Comparison of ENCODE assay signal across 13 cellular contexts in the genomic region with DNA sequence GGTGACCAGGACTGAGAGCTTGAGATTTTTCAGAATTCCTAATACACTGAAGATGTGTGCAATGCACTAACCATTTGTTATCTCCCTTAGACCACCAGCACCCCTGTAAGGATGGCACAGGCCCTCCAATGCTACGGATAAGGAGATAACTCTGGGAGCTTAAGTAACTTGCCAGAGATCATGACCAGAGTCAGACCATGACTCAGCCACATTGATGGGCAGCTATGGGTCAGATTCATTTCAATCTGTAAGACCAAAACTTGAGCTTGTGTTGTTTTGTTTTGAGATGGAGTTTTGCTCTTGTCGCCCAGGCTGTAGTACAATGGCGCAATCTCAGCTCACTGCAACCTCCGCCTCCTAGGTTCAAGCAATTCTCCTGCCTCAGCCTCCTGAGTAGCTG.
DNase-seq lines count a peak whose midpoint lies in the region; ATAC-seq lines count a peak whose summit lies in the region.
"Had no signal": no experiment of that assay in that cellular context is flagged by ENCODE, and none has a peak within 500 bp of the region (broad histone marks: within the 10 kb centered on the region; RNA-seq: fewer than 3 reads in every experiment).

No MANE protein-coding gene starts in this region.

- H3K4me1 Mint-ChIP-seq in T-helper 17 cell, result peaks cover 48% of the 10 kb centered on the region

- H3K27ac Mint-ChIP-seq in T-helper 17 cell, result peak overlapping the region; percentile 89
- H3K27ac Mint-ChIP-seq: activated naive CD4-positive, alpha-beta T cell treated with anti-CD3 and anti-CD28 coated beads, Interleukin-2, amount 50 U/mL, for 72 hours had no signal

- no peaks in the 10 kb centered on the region for H3K36me3 Mint-ChIP-seq in T-helper 17 cell (ENCODE audit: low read depth)
- H3K36me3 Mint-ChIP-seq: activated naive CD4-positive, alpha-beta T cell treated with anti-CD3 and anti-CD28 coated beads, Interleukin-2, amount 50 U/mL, for 72 hours had no signal

- ATAC-seq in T-helper 17 cell, result no peak
- ATAC-seq: activated naive CD4-positive, alpha-beta T cell treated with anti-CD3 and anti-CD28 coated beads, Interleukin-2, amount 50 U/mL, for 72 hours; heart right ventricle had no signal

- no peaks in the 10 kb centered on the region for H3K9me3 ChIP-seq in T-helper 17 cell (ENCODE audit: control insufficient read depth, low read length, poor library complexity, severe bottlenecking)
- H3K9me3 ChIP-seq: BE2C, heart right ventricle, left ventricle myocardium inferior had no signal

- H3K27me3 Mint-ChIP-seq in T-helper 17 cell, result no peaks in the 10 kb centered on the region
- H3K27me3 Mint-ChIP-seq: activated CD4-positive, alpha-beta T cell treated with anti-CD3 and anti-CD28 coated beads, Interleukin-2, amount 10 ng/mL, durations not matched to agents 7 days and 5 days had no signal

- no peak overlapping the region for H3K4me3 Mint-ChIP-seq in T-helper 17 cell
- H3K4me3 Mint-ChIP-seq: activated CD4-positive, alpha-beta T cell treated with anti-CD3 and anti-CD28 coated beads, Interleukin-2, amount 10 ng/mL, durations not matched to agents 7 days and 5 days had no signal

- DNase-seq in A172 (ENCODE audit: low spot score) (peak; percentile 38), EH (ENCODE audit: low read depth) (peak; percentile 75), T-helper 17 cell (no peak), glomerular visceral epithelial cell (ENCODE audit: extremely low spot score) (peak; percentile 25), retina (no peak), H4 (ENCODE audit: low spot score) (no peak), NAMALWA (ENCODE audit: low spot score) (no peak), HuH-7.5 (ENCODE audit: low spot score) (no peak)
- DNase-seq: activated CD4-positive, alpha-beta T cell treated with anti-CD3 and anti-CD28 coated beads, Interleukin-2, amount 10 ng/mL, durations not matched to agents 7 days and 5 days; BE2C; heart right ventricle; left ventricle myocardium inferior had no signal

Comparison
In these comparisons a context has a peak if more than half of its experiments do, and no peak if none do; other contexts are left out.
1. DNase-seq: peak in A172 (single experiment), EH (single experiment) and glomerular visceral epithelial cell (single experiment); none in T-helper 17 cell (0 of 3), retina (single experiment), H4 (single experiment), NAMALWA (single experiment) and HuH-7.5 (single experiment).